Comparison of ENCODE assay signal across 9 cellular contexts in the genomic region with DNA sequence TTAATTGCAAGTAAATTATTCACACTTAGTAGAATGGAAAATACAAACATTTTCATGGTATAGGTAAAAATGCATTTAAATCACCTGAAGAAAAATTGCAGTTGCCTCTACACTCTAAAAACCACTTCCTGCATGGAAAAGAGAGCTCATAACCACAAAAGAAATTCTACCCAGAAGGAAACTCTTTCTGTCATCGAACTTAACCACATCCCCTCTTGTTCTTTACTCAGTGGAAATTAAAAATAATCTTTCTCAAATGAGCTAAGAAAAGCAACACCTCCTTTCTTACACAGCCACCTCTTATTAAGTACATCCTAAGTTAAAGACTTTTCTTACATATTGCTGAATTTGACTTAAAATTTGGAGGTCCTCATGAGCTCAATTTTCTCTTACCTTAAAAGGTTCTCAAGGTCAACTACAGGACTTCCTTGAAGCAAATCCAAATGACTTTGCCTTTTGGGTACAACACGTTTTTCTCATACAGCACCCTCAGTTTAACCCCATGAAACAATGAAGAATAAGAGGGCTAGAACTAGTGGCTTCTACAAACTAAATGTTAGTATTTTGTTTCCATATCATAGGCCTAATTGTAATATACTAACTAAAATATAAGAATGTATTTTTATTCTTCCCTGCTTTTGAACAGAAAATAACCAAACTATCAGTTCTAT.
DNase-seq lines count a peak whose midpoint lies in the region; ATAC-seq, FAIRE-seq and TF ChIP-seq lines count a peak whose summit lies in the region.
"Had no signal": no experiment of that assay in that cellular context is flagged by ENCODE, and none has a peak within 500 bp of the region (broad histone marks: within the 10 kb centered on the region; RNA-seq: fewer than 3 reads in every experiment).

No MANE protein-coding gene starts in this region.

- no peak overlapping the region for H3K4me3 Mint-ChIP-seq in H9

- no peak overlapping the region for H3K9ac ChIP-seq in H9 (ENCODE audit: extremely low read depth, insufficient read length, low read length)
- H3K9ac ChIP-seq in keratinocyte (ENCODE audit: control insufficient read depth, extremely low read depth, insufficient read depth, low read length) = no peak overlapping the region

- no peak overlapping the region for H3K4ac ChIP-seq in H9 (ENCODE audit: low read depth, low read length)

- H2BK12ac ChIP-seq in H9 (ENCODE audit: insufficient read length, low read depth, low read length) = no peak overlapping the region

- no peak overlapping the region for H3K14ac ChIP-seq in H9 (ENCODE audit: insufficient read depth, low read length)

- H3K27ac ChIP-seq in H9 (ENCODE audit: insufficient read length, low read depth, low read length) = no peak overlapping the region
- H3K27ac ChIP-seq in keratinocyte (ENCODE audit: control insufficient read depth, insufficient read depth, low read length) = no peak overlapping the region

- H4K8ac ChIP-seq in H9 (replicated peaks; ENCODE audit: insufficient read length, low read depth, low read length) = no peak overlapping the region

- H3K9me3 Mint-ChIP-seq in H9 = no peaks in the 10 kb centered on the region

- no peaks in the 10 kb centered on the region for H3K36me3 ChIP-seq in keratinocyte (ENCODE audit: control insufficient read depth in 2 of 2, extremely low read depth in 1 of 2, insufficient read depth in 2 of 2, low read length in 2 of 2)

- H3K79me1 ChIP-seq in H9 (ENCODE audit: insufficient read depth, low read depth, low read length, poor library complexity, severe bottlenecking) = no peaks in the 10 kb centered on the region

- no peak overlapping the region for H2BK120ac ChIP-seq in H9 (ENCODE audit: low read depth, low read length, poor library complexity, severe bottlenecking)

- peaks cover 2 to 3% of the 10 kb centered on the region in 2 experiments for H3K4me1 Mint-ChIP-seq in H9

- H4K91ac ChIP-seq in H9 (ENCODE audit: insufficient read length, low read depth, low read length) = no peak overlapping the region

- H2AFZ ChIP-seq in H9 (ENCODE audit: low read length) (no peak overlapping the region), keratinocyte (ENCODE audit: control insufficient read depth, low read length) (no peak overlapping the region)

- no peak overlapping the region for H3K18ac ChIP-seq in H9 (ENCODE audit: insufficient read length, low read depth, low read length)

- no peak for TF ChIP-seq CTCF in H9 (conservative IDR thresholded peaks at IDR 0.05)
- no peak for TF ChIP-seq CTCF in keratinocyte (optimal IDR thresholded peaks at IDR 0.05 in 1 of 3, IDR thresholded peaks at IDR 0.05 in 1 of 3, conservative IDR thresholded peaks at IDR 0.05 in 1 of 3; ENCODE audit: extremely low read depth in 1 of 3, insufficient read depth in 2 of 3, low read length in 3 of 3)

- peak overlapping the region; percentile 45 for H2BK20ac ChIP-seq in H9 (ENCODE audit: low read depth, low read length, poor library complexity, severe bottlenecking)

- H2BK5ac ChIP-seq in H9 (ENCODE audit: insufficient read length, low read length) = no peak overlapping the region

- H3K56ac ChIP-seq in H9 (ENCODE audit: insufficient read length, low read depth, low read length) = no peak overlapping the region

- H4K20me1 ChIP-seq in H9 (ENCODE audit: control insufficient read depth, insufficient read depth, insufficient read length) (no peaks in the 10 kb centered on the region), keratinocyte (ENCODE audit: control insufficient read depth, extremely low read depth, insufficient read depth, low read length) (no peaks in the 10 kb centered on the region)

- WGBS in H9 (ENCODE audit: extremely low coverage, insufficient read length, low lambda C conversion rate) = no CpG with 5 or more reads among the region's 2 CpGs

- H3K23me2 ChIP-seq in H9 (ENCODE audit: insufficient read length, low read depth, low read length, poor library complexity, severe bottlenecking) = no peaks in the 10 kb centered on the region

- H3K27ac Mint-ChIP-seq in H9 = no peak overlapping the region

- dilution Hi-C loops in keratinocyte (cut with MboI; ENCODE audit: extremely low pct_ligation_motif_present, low sequenced_read_pairs) = no loop called here

- H3K9me3 ChIP-seq in H9 (ENCODE audit: control insufficient read depth, low read depth, low read length) = no peaks in the 10 kb centered on the region
- H3K9me3 ChIP-seq in keratinocyte (ENCODE audit: control insufficient read depth, low read depth, low read length) = no peaks in the 10 kb centered on the region

- no peak overlapping the region for H3K4me3 ChIP-seq in keratinocyte (ENCODE audit: control insufficient read depth in 2 of 3, extremely low read depth in 1 of 3, insufficient read depth in 2 of 3, low read depth in 1 of 3, low read length in 3 of 3)

- H3K36me3 Mint-ChIP-seq in H9 (ENCODE audit: insufficient read depth in 1 of 3, low read depth in 3 of 3) = no peaks in the 10 kb centered on the region

- no peak overlapping the region for H4K5ac ChIP-seq in H9 (ENCODE audit: insufficient read length, low read depth, low read length)

- peak; percentile 88 for ATAC-seq in GM18867 (IDR thresholded peaks at IDR 0.05; ENCODE audit: unreplicated experiment)

- no peaks in the 10 kb centered on the region for H3K27me3 Mint-ChIP-seq in H9 (ENCODE audit: low read depth)

- no peak for FAIRE-seq in keratinocyte (lab: Jason Lieb, UNC)
- FAIRE-seq: islet of Langerhans had no signal

- H3K79me2 ChIP-seq in H9 (ENCODE audit: insufficient read depth, low read length) = no peaks in the 10 kb centered on the region
- no peaks in the 10 kb centered on the region for H3K79me2 ChIP-seq in keratinocyte (ENCODE audit: control insufficient read depth, insufficient read depth, low read length)

- H3K27me3 ChIP-seq in H9 (ENCODE audit: insufficient read depth, low read length) (no peaks in the 10 kb centered on the region), keratinocyte (ENCODE audit: control insufficient read depth, extremely low read depth, insufficient read depth, low read length) (no peaks in the 10 kb centered on the region)

- no peaks in the 10 kb centered on the region for H3K9me1 ChIP-seq in keratinocyte (ENCODE audit: control insufficient read depth, extremely low read depth, insufficient read depth, low read length)

- no peak overlapping the region for H2BK15ac ChIP-seq in H9 (ENCODE audit: low read depth, low read length)

- H2AK5ac ChIP-seq in H9 (ENCODE audit: insufficient read length, low read length) = no peak overlapping the region

- no peak overlapping the region for H3K23ac ChIP-seq in H9 (ENCODE audit: insufficient read length, low read depth, low read length)

- no peak overlapping the region for H3T11ph ChIP-seq in H9 (ENCODE audit: low read length)

- H3K4me2 ChIP-seq in H9 (ENCODE audit: insufficient read depth, insufficient read length, low read length) (no peak overlapping the region), keratinocyte (ENCODE audit: control insufficient read depth, extremely low read depth, insufficient read depth, low read depth, low read length) (peak overlapping the region; percentile 16)

- H3K4me1 ChIP-seq in H9 (ENCODE audit: insufficient read depth, low read length) = no peaks in the 10 kb centered on the region
- H3K4me1 ChIP-seq in keratinocyte (ENCODE audit: control insufficient read depth, extremely low read depth, insufficient read depth, low read length) = peaks cover 3% of the 10 kb centered on the region

- DNase-seq in H9 (no peak), Kasumi-1 (lab: John Stamatoyannopoulos, UW) (peak; percentile 70 to 82), keratinocyte (ENCODE audit: low read depth, low spot score) (no peak), hypothalamus (lab: John Stamatoyannopoulos, UW) (no peak), LoVo (ENCODE audit: low spot score) (no peak), NCI-H2196 (lab: John Stamatoyannopoulos, UW; ENCODE audit: unreplicated experiment) (no peak), HT-29 (ENCODE audit: low spot score) (no peak)

Comparison
In these comparisons a context has a peak if more than half of its experiments do, and no peak if none do; other contexts are left out.
1. DNase-seq: peak in Kasumi-1 (2 of 2); none in H9 (single experiment), keratinocyte (single experiment), hypothalamus (0 of 51), LoVo (single experiment), NCI-H2196 (single experiment) and HT-29 (single experiment).